ENCODE assay signal across 11 cellular contexts in genomic region chr1:15442759-15443158, GRCh38. TPM values are rescaled to one million over a fixed set of nuclear protein-coding genes. Genes with fewer than 3 reads are reported as not detected.
"Had no signal": no experiment of that assay in that cellular context is flagged by ENCODE, and none has a peak within 500 bp of the region (broad histone marks: within the 10 kb centered on the region; RNA-seq: fewer than 3 reads in every experiment).

No MANE protein-coding gene starts in this region.

- H3K4me2 ChIP-seq: GM23338, KMS-11 had no signal

- FAIRE-seq: H1, H54 had no signal

- H3K4me3 ChIP-seq: GM23338 had no signal

- DNase-seq: H9, HCEC 1CT, HFFc6, IMR-90, KBM-7 had no signal

- H3K9ac ChIP-seq: KMS-11 had no signal

- H2AFZ ChIP-seq: GM23338 had no signal

- ATAC-seq: GM23338 had no signal

- H3K27ac ChIP-seq: HL-60, KMS-11 had no signal

RNA-seq across cellular contexts. Expression of gene CTRC, which starts 4.5 kb away (rescaled TPM):
- total RNA-seq: H9, HFFc6, HT1080, IMR-90 had no signal
- polyA plus RNA-seq: GM23338, H1, IMR-90 had no signal

RNA-seq across cellular contexts. Expression of gene CELA2A, which starts 13.8 kb away (rescaled TPM):
- total RNA-seq: GM23338, H1, H9, HFFc6, HT1080, IMR-90 had no signal
- polyA plus RNA-seq: GM23338, H1, IMR-90 had no signal

RNA-seq across cellular contexts. Expression of gene CELA2B, which starts 33.1 kb away (rescaled TPM):
- total RNA-seq: GM23338, H1, H9, HFFc6, HT1080, IMR-90 had no signal
- polyA plus RNA-seq: GM23338, H1, IMR-90 had no signal
